Comparison of ENCODE assay signal across 16 cellular contexts in the genomic region with DNA sequence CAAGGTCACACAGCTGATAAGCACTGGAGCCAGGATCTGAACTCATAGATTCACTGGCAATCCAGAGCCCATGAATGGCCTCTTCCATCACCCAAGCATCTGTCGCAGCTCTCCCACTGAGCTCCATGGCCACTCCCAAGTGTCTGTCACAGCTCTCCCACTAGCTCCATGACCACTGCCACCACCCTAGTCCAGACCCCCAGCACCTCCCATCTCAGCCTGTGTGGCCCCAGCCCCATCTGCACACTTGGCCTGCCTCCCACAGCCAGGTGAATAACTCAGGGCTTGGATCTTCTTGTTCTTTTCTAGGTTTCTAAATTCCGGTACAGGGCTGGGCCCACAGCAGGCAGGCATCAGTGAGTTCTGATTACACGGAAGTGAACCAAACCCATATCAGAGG.
DNase-seq lines count a peak whose midpoint lies in the region; ATAC-seq and TF ChIP-seq lines count a peak whose summit lies in the region.
"Had no signal": no experiment of that assay in that cellular context is flagged by ENCODE, and none has a peak within 500 bp of the region (broad histone marks: within the 10 kb centered on the region; RNA-seq: fewer than 3 reads in every experiment).

No MANE protein-coding gene starts in this region.

- H3K36me3 ChIP-seq in neural progenitor cell (no peaks in the 10 kb centered on the region), prostate gland (no peaks in the 10 kb centered on the region)
- H3K36me3 ChIP-seq: BE2C had no signal

- H3K9me3 Mint-ChIP-seq in neural progenitor cell = no peaks in the 10 kb centered on the region
- H3K9me3 Mint-ChIP-seq: CD4-positive, CD25-positive, alpha-beta regulatory T cell; CD8-positive, alpha-beta memory T cell; H9 had no signal

- H3K79me2 ChIP-seq in neural progenitor cell (ENCODE audit: low read depth) = no peaks in the 10 kb centered on the region

- H3K4me1 ChIP-seq in neural progenitor cell = no peaks in the 10 kb centered on the region
- H3K4me1 ChIP-seq in prostate gland (replicated peaks) = no peaks in the 10 kb centered on the region
- H3K4me1 ChIP-seq: BE2C had no signal

- H3K36me3 Mint-ChIP-seq in neural progenitor cell = no peaks in the 10 kb centered on the region
- H3K36me3 Mint-ChIP-seq: CD4-positive, CD25-positive, alpha-beta regulatory T cell; CD8-positive, alpha-beta memory T cell had no signal

- H3K4me3 ChIP-seq in neural progenitor cell (no peak overlapping the region), prostate gland (no peak overlapping the region)

- no peak overlapping the region for H3K4me3 Mint-ChIP-seq in neural progenitor cell
- H3K4me3 Mint-ChIP-seq: CD4-positive, CD25-positive, alpha-beta regulatory T cell; CD8-positive, alpha-beta memory T cell; H9 had no signal

- no peak overlapping the region for H3K9ac ChIP-seq in neural progenitor cell

- intact Hi-C loops in left cardiac atrium (cut with DNase I) = no loop called here
- intact Hi-C loops in left ventricle myocardium superior (cut with micrococcal nuclease) = no loop called here
- intact Hi-C loops in prostate gland (cut with DNase I) = no loop called here

- H4K20me1 ChIP-seq in neural progenitor cell (ENCODE audit: low read depth) = no peaks in the 10 kb centered on the region

- no peaks in the 10 kb centered on the region for H3F3A ChIP-seq in neural progenitor cell (ENCODE audit: low read depth)

- H3K27me3 ChIP-seq in neural progenitor cell = no peaks in the 10 kb centered on the region
- H3K27me3 ChIP-seq in prostate gland (replicated peaks; ENCODE audit: insufficient read depth) = no peaks in the 10 kb centered on the region
- H3K27me3 ChIP-seq: BE2C had no signal

- WGBS in prostate gland = 77% methylated on average over 3 of the region's 3 CpGs

- no peak for TF ChIP-seq POLR2A in prostate gland (IDR thresholded peaks at IDR 0.05)

- H3K4me2 ChIP-seq in neural progenitor cell = no peak overlapping the region

- H3K27me3 Mint-ChIP-seq in neural progenitor cell (ENCODE audit: insufficient read depth, low read depth) = peaks cover 14% of the 10 kb centered on the region
- H3K27me3 Mint-ChIP-seq: CD4-positive, CD25-positive, alpha-beta regulatory T cell had no signal

- TF ChIP-seq CTCF in VCaP (conservative IDR thresholded peaks at IDR 0.05) = no peak
- TF ChIP-seq CTCF in neural progenitor cell (IDR thresholded peaks at IDR 0.05) = no peak
- no peak for TF ChIP-seq CTCF in prostate gland (IDR thresholded peaks at IDR 0.05)

- peak overlapping the region; percentile 40 for H3K27ac Mint-ChIP-seq in neural progenitor cell
- H3K27ac Mint-ChIP-seq: CD4-positive, CD25-positive, alpha-beta regulatory T cell; H9 had no signal

- ATAC-seq in left cardiac atrium = no peak
- no peak for ATAC-seq in left ventricle myocardium superior
- no peak for ATAC-seq in GM18511 (IDR thresholded peaks at IDR 0.05; ENCODE audit: unreplicated experiment)

- H3K27ac ChIP-seq in VCaP (peak overlapping the region; percentile 16; the same call in 1 of the 2 replicates), neural progenitor cell (no peak overlapping the region), prostate gland (peak overlapping the region; percentile 33 to 36)

- peak; percentile 7 for DNase-seq in left cardiac atrium
- no peak for DNase-seq in left ventricle myocardium superior
- no peak for DNase-seq in neural progenitor cell (ENCODE audit: low spot score)
- no peak for DNase-seq in prostate gland (ENCODE audit: low spot score)
- DNase-seq in anterior cingulate cortex (lab: John Stamatoyannopoulos, UW) = no peak
- DNase-seq: ACHN; BE2C; CD4-positive, CD25-positive, alpha-beta regulatory T cell; CD8-positive, alpha-beta memory T cell; COR-L47; DMS153; DMS79 treated with DMSO at 0.1 percent for 48 hours; GF-D8; H9 had no signal

- H2AFZ ChIP-seq in neural progenitor cell (replicated peaks) = no peak overlapping the region

- H3K4me1 Mint-ChIP-seq in neural progenitor cell = peaks cover 6% of the 10 kb centered on the region
- H3K4me1 Mint-ChIP-seq: CD8-positive, alpha-beta memory T cell had no signal

- H3K9me3 ChIP-seq in neural progenitor cell (ENCODE audit: low read depth) (no peaks in the 10 kb centered on the region), prostate gland (no peaks in the 10 kb centered on the region)
- H3K9me3 ChIP-seq: BE2C had no signal
